8 cellular contexts compared by ENCODE assay signal in the genomic region with DNA sequence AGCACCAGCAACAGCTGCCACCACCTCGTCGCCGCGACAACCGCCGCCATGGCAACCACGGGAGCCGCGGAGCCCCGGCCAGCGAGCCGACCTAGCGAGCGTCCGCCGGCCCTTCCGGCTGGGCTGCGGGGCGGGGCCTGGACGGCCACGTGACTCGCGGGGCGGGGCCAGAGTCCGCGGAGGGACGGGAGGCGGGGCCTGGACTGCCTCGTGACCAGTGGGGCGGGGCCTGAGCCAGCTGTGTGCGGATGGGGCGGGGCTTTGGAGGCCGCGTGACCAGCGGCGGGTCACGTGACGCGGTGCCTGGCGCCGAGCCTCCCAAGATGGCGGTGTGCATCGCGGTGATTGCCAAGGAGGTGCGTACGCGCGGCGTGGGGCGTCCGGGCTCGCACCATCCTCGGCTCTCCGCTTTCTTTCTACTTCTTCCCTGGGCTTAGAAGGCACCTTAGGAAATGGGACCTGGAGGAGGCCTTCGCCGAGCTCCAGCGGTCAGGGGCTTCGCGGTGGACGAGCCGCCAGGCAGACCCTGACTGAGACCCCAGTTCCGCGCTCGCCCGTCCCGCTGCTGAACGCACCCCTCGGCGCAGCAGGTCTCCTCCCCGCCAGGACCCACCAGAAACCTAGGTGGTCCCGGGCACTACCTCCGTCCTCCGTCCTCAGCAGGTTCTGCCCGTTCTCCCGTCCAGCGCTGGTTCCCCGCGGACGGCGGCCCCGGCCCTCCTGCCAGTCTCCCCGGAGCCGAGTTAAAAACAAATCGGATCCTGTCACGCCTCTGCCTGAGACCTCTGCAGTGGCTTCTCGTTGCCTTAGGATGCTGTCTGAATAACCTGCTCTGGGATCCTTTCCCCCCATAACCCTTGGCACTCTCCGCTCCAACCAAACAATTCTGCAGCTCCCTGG. TPM values are rescaled to one million over a fixed set of nuclear protein-coding genes. Genes with fewer than 3 reads are reported as not detected.
A peak's percentile ranks its signal among the peaks of the same experiment; 100 is the strongest.
DNase-seq lines count a peak whose midpoint lies in the region; ATAC-seq and TF ChIP-seq lines count a peak whose summit lies in the region.

A gene with protein sequence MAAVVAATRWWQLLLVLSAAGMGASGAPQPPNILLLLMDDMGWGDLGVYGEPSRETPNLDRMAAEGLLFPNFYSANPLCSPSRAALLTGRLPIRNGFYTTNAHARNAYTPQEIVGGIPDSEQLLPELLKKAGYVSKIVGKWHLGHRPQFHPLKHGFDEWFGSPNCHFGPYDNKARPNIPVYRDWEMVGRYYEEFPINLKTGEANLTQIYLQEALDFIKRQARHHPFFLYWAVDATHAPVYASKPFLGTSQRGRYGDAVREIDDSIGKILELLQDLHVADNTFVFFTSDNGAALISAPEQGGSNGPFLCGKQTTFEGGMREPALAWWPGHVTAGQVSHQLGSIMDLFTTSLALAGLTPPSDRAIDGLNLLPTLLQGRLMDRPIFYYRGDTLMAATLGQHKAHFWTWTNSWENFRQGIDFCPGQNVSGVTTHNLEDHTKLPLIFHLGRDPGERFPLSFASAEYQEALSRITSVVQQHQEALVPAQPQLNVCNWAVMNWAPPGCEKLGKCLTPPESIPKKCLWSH (minus strand): TSS at position 120 of the 900 bp plus-strand sequence. CDS start 70 bp downstream, at position 50.
A gene with protein sequence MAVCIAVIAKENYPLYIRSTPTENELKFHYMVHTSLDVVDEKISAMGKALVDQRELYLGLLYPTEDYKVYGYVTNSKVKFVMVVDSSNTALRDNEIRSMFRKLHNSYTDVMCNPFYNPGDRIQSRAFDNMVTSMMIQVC (plus strand): TSS at position 300 of the 900 bp plus-strand sequence. CDS start 24 bp downstream, at position 324.

- peaks cover 3 to 32% of the 10 kb centered on the region in 2 experiments for H3K36me3 ChIP-seq in SK-N-SH (replicated peaks in 1 of 2; ENCODE audit: control insufficient read depth in 1 of 2, insufficient read depth in 2 of 2, low read length in 1 of 2)

- POLR2A ChIA-PET in SK-N-SH (lab: Yijun Ruan, JAX): interaction anchor here (0.9 to 1.7 kb wide), 2 partner anchors 40 to 45 kb away, joined by 3 to 7 read pairs; a partner anchor contains a TSS

- peaks cover 20% of the 10 kb centered on the region for H3K79me2 ChIP-seq in SK-N-SH (ENCODE audit: insufficient read depth)

- ATAC-seq in HG02571 (IDR thresholded peaks at IDR 0.05; ENCODE audit: unreplicated experiment): peak; percentile 77

- H3K9me3 ChIP-seq in SK-N-SH: no peaks in the 10 kb centered on the region

- peak within 1 kb of the TSS; percentile 39 to 75; a peak in 2 of 4 replicates for H3K27ac ChIP-seq in SK-N-SH (ENCODE audit: low read depth in 2 of 2, low read length in 1 of 2)

- peak within 1 kb of the TSS; percentile 91 for H2AFZ ChIP-seq in SK-N-SH (ENCODE audit: low read depth)

- peak within 1 kb of the TSS; percentile 99 for H3K4me2 ChIP-seq in SK-N-SH

- H4K20me1 ChIP-seq in SK-N-SH (ENCODE audit: insufficient read depth): 0 out of 2 replicates have a peak, but pooled peaks cover 11% of the 10 kb centered on the region

- CTCF ChIA-PET in SK-N-SH (lab: Yijun Ruan, JAX): interaction anchor here (0.6 to 3.1 kb wide), 33 partner anchors 8 to 359 kb away, joined by 3 to 42 read pairs (median 4); a partner anchor contains a TSS

- peak within 1 kb of the TSS; percentile 85 for H3K9ac ChIP-seq in SK-N-SH

- H3K4me3 ChIP-seq in SK-N-SH (ENCODE audit: low read depth in 2 of 2, low read length in 1 of 2): peak within 1 kb of the TSS; percentile 90 to 98

- under 1% methylated on average over 22 of the region's 87 CpGs for WGBS in SK-N-SH (ENCODE audit: low lambda C conversion rate)

- TF ChIP-seq EP300 in SK-N-SH (IDR thresholded peaks at IDR 0.05; ENCODE audit: borderline replicate concordance in 1 of 2, low read depth in 1 of 2, low read length in 1 of 2): no peak

- peaks cover 12% of the 10 kb centered on the region for H3F3A ChIP-seq in SK-N-SH (replicated peaks; ENCODE audit: insufficient read depth)

- no peaks in the 10 kb centered on the region for H3K9me2 ChIP-seq in SK-N-SH

- no peaks in the 10 kb centered on the region for H3K27me3 ChIP-seq in SK-N-SH (ENCODE audit: insufficient read depth)

- peaks cover 5 to 15% of the 10 kb centered on the region in 2 experiments; a peak in 1 of 4 replicates for H3K4me1 ChIP-seq in SK-N-SH (ENCODE audit: control insufficient read depth in 1 of 2, insufficient read depth in 2 of 2, low read depth in 1 of 2, low read length in 1 of 2)

- TF ChIP-seq RAD21 in SK-N-SH (IDR thresholded peaks at IDR 0.05; ENCODE audit: low read length): no peak

- TF ChIP-seq CTCF in SK-N-SH (IDR thresholded peaks at IDR 0.05): no peak

- DNase-seq in GM04504 (ENCODE audit: low read depth): peak; percentile 89
- peak; percentile 95 for DNase-seq in NCI-H1092 (lab: John Stamatoyannopoulos, UW)
- DNase-seq in SK-N-SH: peak; percentile 100
- DNase-seq in activated naive CD4-positive, alpha-beta T cell treated with anti-CD3 and anti-CD28 coated beads, Interleukin-2, amount 50 U/mL, for 16 hours: peak; percentile 99
- DNase-seq in germinal center (ENCODE audit: low spot score): peak; percentile 100
- peak; percentile 67 to 100 (median 96) for DNase-seq in nucleus accumbens (lab: John Stamatoyannopoulos, UW)
- DNase-seq in superior temporal gyrus (ENCODE audit: extremely low spot score): peak; percentile 97

TF ChIP-seq in SK-N-SH, 30 proteins besides CTCF, POLR2A, EP300 and RAD21 (continues in another document):
- TF ChIP-seq SIN3A (IDR thresholded peaks at IDR 0.05; ENCODE audit: borderline replicate concordance, low read depth, low read length) (peak; percentile 68; the same call in 1 of the 2 replicates), EZH2phosphoT487 (IDR thresholded peaks at IDR 0.05; ENCODE audit: borderline replicate concordance, low read depth) (no peak), FOSL2 (IDR thresholded peaks at IDR 0.05; ENCODE audit: borderline replicate concordance, low read depth) (no peak), TAF1 (IDR thresholded peaks at IDR 0.05; ENCODE audit: borderline replicate concordance, low read depth, low read length) (peak; percentile 88), ELF1 (IDR thresholded peaks at IDR 0.05) (no peak), TCF12 (IDR thresholded peaks at IDR 0.05) (no peak), FOXM1 (IDR thresholded peaks at IDR 0.05; ENCODE audit: low read depth) (no peak), YY1 (IDR thresholded peaks at IDR 0.05; ENCODE audit: low read depth) (peak; percentile 93), RCOR1 (IDR thresholded peaks at IDR 0.05; ENCODE audit: low read length) (no peak), SMC3 (IDR thresholded peaks at IDR 0.05; ENCODE audit: low read depth, low read length) (no peak), MXI1 (IDR thresholded peaks at IDR 0.05; ENCODE audit: low read depth, low read length) (peak; percentile 80), TEAD4 (IDR thresholded peaks at IDR 0.05; ENCODE audit: borderline replicate concordance, insufficient read depth) (no peak), NRF1 (IDR thresholded peaks at IDR 0.05; ENCODE audit: low read depth, low read length) (0 out of 2 replicates have a peak, but pooled peaks have one; percentile 2), NFIC (IDR thresholded peaks at IDR 0.05; ENCODE audit: borderline replicate concordance) (peak; percentile 79), GATA2 (CRISPR knock-in tag; IDR thresholded peaks at IDR 0.05) (no peak), MEF2A (IDR thresholded peaks at IDR 0.05; ENCODE audit: borderline replicate concordance, low read depth) (no peak)
- TF ChIP-seq, protein P1, sequence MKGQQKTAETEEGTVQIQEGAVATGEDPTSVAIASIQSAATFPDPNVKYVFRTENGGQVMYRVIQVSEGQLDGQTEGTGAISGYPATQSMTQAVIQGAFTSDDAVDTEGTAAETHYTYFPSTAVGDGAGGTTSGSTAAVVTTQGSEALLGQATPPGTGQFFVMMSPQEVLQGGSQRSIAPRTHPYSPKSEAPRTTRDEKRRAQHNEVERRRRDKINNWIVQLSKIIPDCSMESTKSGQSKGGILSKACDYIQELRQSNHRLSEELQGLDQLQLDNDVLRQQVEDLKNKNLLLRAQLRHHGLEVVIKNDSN (IDR thresholded peaks at IDR 0.05; ENCODE audit: borderline replicate concordance, low read depth): peak; percentile 99
- TF ChIP-seq, protein P2, sequence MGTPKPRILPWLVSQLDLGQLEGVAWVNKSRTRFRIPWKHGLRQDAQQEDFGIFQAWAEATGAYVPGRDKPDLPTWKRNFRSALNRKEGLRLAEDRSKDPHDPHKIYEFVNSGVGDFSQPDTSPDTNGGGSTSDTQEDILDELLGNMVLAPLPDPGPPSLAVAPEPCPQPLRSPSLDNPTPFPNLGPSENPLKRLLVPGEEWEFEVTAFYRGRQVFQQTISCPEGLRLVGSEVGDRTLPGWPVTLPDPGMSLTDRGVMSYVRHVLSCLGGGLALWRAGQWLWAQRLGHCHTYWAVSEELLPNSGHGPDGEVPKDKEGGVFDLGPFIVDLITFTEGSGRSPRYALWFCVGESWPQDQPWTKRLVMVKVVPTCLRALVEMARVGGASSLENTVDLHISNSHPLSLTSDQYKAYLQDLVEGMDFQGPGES (IDR thresholded peaks at IDR 0.05; ENCODE audit: low read depth, low read length): no peak
- TF ChIP-seq, protein P3, sequence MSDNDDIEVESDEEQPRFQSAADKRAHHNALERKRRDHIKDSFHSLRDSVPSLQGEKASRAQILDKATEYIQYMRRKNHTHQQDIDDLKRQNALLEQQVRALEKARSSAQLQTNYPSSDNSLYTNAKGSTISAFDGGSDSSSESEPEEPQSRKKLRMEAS (IDR thresholded peaks at IDR 0.05; ENCODE audit: low read depth): 0 out of 2 replicates have a peak, but pooled peaks have one; percentile 37

RNA-seq across cellular contexts. Expression of the first gene that starts in this region (rescaled TPM):
- polyA plus RNA-seq in SK-N-SH (2012; rRNA removed): 13.8 and 16.5 TPM in 2 replicates
- polyA plus RNA-seq in SK-N-SH (2012; cell fraction: cytosol; rRNA removed): 12.1 and 15.9 TPM in 2 replicates
- 43.5 and 44.1 TPM in 2 replicates for polyA plus RNA-seq in SK-N-SH (2012; cell fraction: nucleus; rRNA removed)

RNA-seq across cellular contexts. Expression of the second gene that starts in this region (rescaled TPM):
- polyA plus RNA-seq in SK-N-SH (2012; rRNA removed): 73.9 and 74.4 TPM in 2 replicates
- 52.1 and 63.3 TPM in 2 replicates for polyA plus RNA-seq in SK-N-SH (2012; cell fraction: cytosol; rRNA removed)
- polyA plus RNA-seq in SK-N-SH (2012; cell fraction: nucleus; rRNA removed): 68.2 and 74.9 TPM in 2 replicates

Comparison
In these comparisons a context has a peak if more than half of its experiments do, and no peak if none do; other contexts are left out.
1. Peak in every context shown above with its lines: DNase-seq, ATAC-seq, H3K4me3 ChIP-seq and H3K27ac ChIP-seq.